ENCODE assay signal across 1 cellular context in genomic region chr1:109977657-109978378, GRCh38.
A peak's percentile ranks its signal among the peaks of the same experiment; 100 is the strongest.
TF ChIP-seq lines count a peak whose summit lies in the region.

No MANE protein-coding gene starts in this region.

TF ChIP-seq in HepG2, 621 proteins besides CTCF, POLR2A, EP300 and RAD21:
- TF ChIP-seq ZNF468 (CRISPR knock-in tag; IDR thresholded peaks at IDR 0.05): no peak
- TF ChIP-seq PRDM15 (CRISPR knock-in tag; IDR thresholded peaks at IDR 0.05): peak; percentile 38; the same call in 1 of the 2 replicates
- TF ChIP-seq CBX2 (IDR thresholded peaks at IDR 0.05; ENCODE audit: low read depth, low read length): no peak
- no peak for TF ChIP-seq CBX2 (CRISPR knock-in tag; IDR thresholded peaks at IDR 0.05; ENCODE audit: low read depth)
- peak; percentile 18; the same call in 1 of the 2 replicates for TF ChIP-seq CEBPG (CRISPR knock-in tag; IDR thresholded peaks at IDR 0.05)
- peak; percentile 61; the same call in 1 of the 2 replicates for TF ChIP-seq ZNF768 (CRISPR knock-in tag; IDR thresholded peaks at IDR 0.05)
- 0 out of 2 replicates have a peak, but pooled peaks have one; percentile 16 for TF ChIP-seq CEBPB (IDR thresholded peaks at IDR 0.05; ENCODE audit: borderline replicate concordance, low read depth, low read length)
